18 cellular contexts compared by ENCODE assay signal in the genomic region with DNA sequence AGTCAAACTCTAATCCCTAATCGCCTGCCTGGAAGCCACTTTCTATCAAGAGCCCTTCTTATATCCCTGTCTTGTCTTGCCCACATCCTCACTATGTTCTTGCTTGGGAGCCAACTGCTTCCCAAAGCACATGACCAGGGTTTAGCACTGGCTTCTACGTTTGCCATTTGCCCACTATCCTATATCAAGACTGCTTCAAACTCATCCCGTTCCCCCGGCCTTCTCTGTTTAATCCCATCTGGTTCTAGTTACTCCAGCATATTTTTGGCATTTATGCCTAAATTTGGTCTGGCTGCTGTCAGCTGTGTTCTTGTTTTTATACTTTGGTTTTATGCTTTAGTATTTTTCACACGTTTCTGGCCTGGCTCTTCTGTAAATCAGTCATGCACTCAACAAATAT. TPM values are rescaled to one million over a fixed set of nuclear protein-coding genes. Genes with fewer than 3 reads are reported as not detected.
A peak's percentile ranks its signal among the peaks of the same experiment; 100 is the strongest.
DNase-seq lines count a peak whose midpoint lies in the region; ATAC-seq, FAIRE-seq and TF ChIP-seq lines count a peak whose summit lies in the region.
"Had no signal": no experiment of that assay in that cellular context is flagged by ENCODE, and none has a peak within 500 bp of the region (broad histone marks: within the 10 kb centered on the region; RNA-seq: fewer than 3 reads in every experiment).

No MANE protein-coding gene starts in this region.

- no peak for TF ChIP-seq POLR2A in ovary (IDR thresholded peaks at IDR 0.05)

- intact Hi-C loops in Right ventricle myocardium inferior (cut with DNase I): no loop called here
- intact Hi-C loops in cardiac septum (cut with DNase I): no loop called here
- intact Hi-C loops in ovary (cut with DNase I): loop anchor here in 1 of 4 donors (5.0 kb wide), 1 partner anchor 323 kb away; no protein-coding TSS in a partner anchor

- no peaks in the 10 kb centered on the region for H3K9me3 ChIP-seq in ovary
- H3K9me3 ChIP-seq: Caco-2 had no signal

- FAIRE-seq in D721Med (lab: Jason Lieb, UNC): no peak
- FAIRE-seq: A204.1, K562 had no signal

- TF ChIP-seq CTCF in ovary (IDR thresholded peaks at IDR 0.05): no peak
- no peak for TF ChIP-seq CTCF in D721Med (IDR thresholded peaks at IDR 0.05; ENCODE audit: insufficient read depth, missing control alignments)

- DNase-seq in Right ventricle myocardium inferior (ENCODE audit: missing footprints) (no peak), cardiac septum (ENCODE audit: low spot score) (no peak), fibroblast of gingiva (ENCODE audit: low read depth) (peak; percentile 79), ovary (peak in 1 of 5 donors; percentile 32), D721Med (ENCODE audit: insufficient read length, low spot score) (no peak), NCI-H187 treated with DMSO at 0.1 percent for 48 hours (lab: John Stamatoyannopoulos, UW) (no peak)
- DNase-seq: activated CD4-positive, alpha-beta T cell treated with anti-CD3 and anti-CD28 coated beads for 48 hours; activated T-cell treated with anti-CD3 and anti-CD28 coated beads, Interleukin-2, amount 50 U/mL, for 72 hours; Caco-2; NCI-H146; NCI-H510A treated with DMSO at 0.1 percent for 48 hours; RPMI8226; stimulated activated CD4-positive, alpha-beta T cell treated with anti-CD3 and anti-CD28 coated beads, Interleukin-4, amount 100 ng/mL, for 1 hour had no signal

- H3K4me1 ChIP-seq in ovary (ENCODE audit: insufficient read depth): peaks cover 7% of the 10 kb centered on the region

- peak overlapping the region; percentile 35 to 39 for H3K27ac ChIP-seq in ovary

- TF ChIP-seq EP300 in ovary (IDR thresholded peaks at IDR 0.05): no peak

- H3K27me3 ChIP-seq in ovary: no peaks in the 10 kb centered on the region

- no peaks in the 10 kb centered on the region for H3K36me3 ChIP-seq in ovary

- WGBS in ovary, 3 donors: 8 to 11% (median 8%) methylated on average over 5 of the region's 5 CpGs

- peak; percentile 45 for ATAC-seq in Right ventricle myocardium inferior
- ATAC-seq in GM19328 (IDR thresholded peaks at IDR 0.05; ENCODE audit: unreplicated experiment): no peak
- no peak for ATAC-seq in HG02970 (IDR thresholded peaks at IDR 0.05; ENCODE audit: low FRiP score, unreplicated experiment)
- ATAC-seq: activated T-cell treated with anti-CD3 and anti-CD28 coated beads, Interleukin-2, amount 50 U/mL, for 72 hours; GM23338; K562 had no signal

- H3K4me3 ChIP-seq in ovary: no peak overlapping the region
- H3K4me3 ChIP-seq: GM23338, K562 had no signal

RNA-seq across cellular contexts. Expression of a gene that starts 40.2 kb away (rescaled TPM):
- total RNA-seq in Right ventricle myocardium inferior (12.8 TPM), cardiac septum (24.3 TPM), ovary (10 to 100 TPM; 11.3 to 43.9 (median 28.8) TPM)
- 10 to 100 TPM in 1 of 2 donors, 1 to 10 TPM in 1; 4.7 to 19.6 TPM for polyA plus RNA-seq in ovary

RNA-seq across cellular contexts. Expression of a gene that starts 40.5 kb away (rescaled TPM):
- total RNA-seq in Right ventricle myocardium inferior (127 TPM), cardiac septum (146 TPM), ovary (10 to 100 TPM; 60.5 to 98.5 (median 79.4) TPM)
- polyA plus RNA-seq in ovary: 10 to 100 TPM; 32.5 to 93.8 TPM
